In genomic region chr6:132959927-132960326, GRCh38 we compare ENCODE assay signal across 28 cellular contexts.
DNase-seq lines count a peak whose midpoint lies in the region; ATAC-seq, FAIRE-seq and TF ChIP-seq lines count a peak whose summit lies in the region.
"Had no signal": no experiment of that assay in that cellular context is flagged by ENCODE, and none has a peak within 500 bp of the region (broad histone marks: within the 10 kb centered on the region; RNA-seq: fewer than 3 reads in every experiment).

No MANE protein-coding gene starts in this region.

- no peak overlapping the region for H3K27ac Mint-ChIP-seq in activated CD4-positive, alpha-beta T cell treated with anti-CD3 and anti-CD28 coated beads, Interleukin-2, amount 10 ng/mL, durations not matched to agents 24 days and 14 days
- H3K27ac Mint-ChIP-seq: B cell; CD4-positive, alpha-beta T cell had no signal

- no peaks in the 10 kb centered on the region for H3K79me2 ChIP-seq in ACC112 (ENCODE audit: control insufficient read depth, insufficient read depth, low read length, unreplicated experiment)
- no peaks in the 10 kb centered on the region for H3K79me2 ChIP-seq in GM12878 (ENCODE audit: control insufficient read depth, insufficient read depth, low read length)

- H2AFZ ChIP-seq in ACC112 (ENCODE audit: low read length, unreplicated experiment): peak overlapping the region; percentile 28
- H2AFZ ChIP-seq in GM12878 (ENCODE audit: control insufficient read depth, low read depth, low read length): no peak overlapping the region
- H2AFZ ChIP-seq: PC-9 had no signal

- H4K20me1 ChIP-seq in GM12878 (ENCODE audit: control insufficient read depth, insufficient read depth): no peaks in the 10 kb centered on the region

- BruUV-seq in GM12878 (replicated peaks; lab: Mats Ljungman, UMichigan): no TSS peak

- H3K9me3 ChIP-seq in GM12878 (replicated peaks; ENCODE audit: control insufficient read depth, insufficient read depth, low read length): no peaks in the 10 kb centered on the region
- H3K9me3 ChIP-seq: Caco-2, SK-N-SH had no signal

- in situ Hi-C loops in GM12878 (cut with MboI): loop anchor here (5.0 to 10.0 kb wide), 3 partner anchors 123 to 595 kb away; no protein-coding TSS in a partner anchor

- SMC1A ChIA-PET in GM12878 (lab: Charles Lee; ENCODE audit: uncharacterized antibody, unreplicated experiment): no interaction called here

- H3K27me3 Mint-ChIP-seq in activated CD4-positive, alpha-beta T cell treated with anti-CD3 and anti-CD28 coated beads, Interleukin-2, amount 10 ng/mL, durations not matched to agents 24 days and 14 days: peaks cover 41% of the 10 kb centered on the region

- ATAC-seq in GM12878: no peak
- ATAC-seq in GM21723 (IDR thresholded peaks at IDR 0.05; ENCODE audit: unreplicated experiment): no peak
- no peak for ATAC-seq in GM21367 (IDR thresholded peaks at IDR 0.05; ENCODE audit: unreplicated experiment)
- ATAC-seq: HCT116, HepG2, K562 had no signal

- no peak overlapping the region for H3K9ac ChIP-seq in GM12878 (ENCODE audit: control insufficient read depth, insufficient read depth, low read length)
- H3K9ac ChIP-seq: SK-N-SH had no signal

- no peak for TF ChIP-seq RAD21 in GM12878 (IDR thresholded peaks at IDR 0.05; ENCODE audit: insufficient read depth, low read depth, low read length)

- CTCF ChIA-PET in GM12878 (lab: Yijun Ruan, JAX): interaction anchor here (0.6 to 1.8 kb wide), 4 partner anchors 10 to 235 kb away, joined by 3 to 8 read pairs (median 6); no protein-coding TSS in a partner anchor

- RAD21 ChIA-PET in GM12878 (lab: Charles Lee; ENCODE audit: unreplicated experiment): no interaction called here

- H3K27me3 ChIP-seq in ACC112 (ENCODE audit: insufficient read depth, low read length) (no peaks in the 10 kb centered on the region), GM12878 (replicated peaks in 1 of 2; ENCODE audit: control insufficient read depth in 2 of 2, insufficient read depth in 2 of 2, low read length in 1 of 2) (no peaks in the 10 kb centered on the region)

- no peak overlapping the region for H3K27ac ChIP-seq in ACC112 (ENCODE audit: low read depth, low read length)
- no peak overlapping the region for H3K27ac ChIP-seq in GM12878 (ENCODE audit: control insufficient read depth, insufficient read depth)
- H3K27ac ChIP-seq: HL-60, PC-9, RWPE1 had no signal

- no peak for TF ChIP-seq EP300 in GM12878 (IDR thresholded peaks at IDR 0.05; ENCODE audit: borderline replicate concordance in 1 of 2, control insufficient read depth in 1 of 2, low read depth in 2 of 2, low read length in 2 of 2)

- peak; percentile 23 for FAIRE-seq in GM12878 (lab: Jason Lieb, UNC)
- FAIRE-seq: GM12891, H1, HepG2, K562 had no signal

- H3K9me3 Mint-ChIP-seq in activated CD4-positive, alpha-beta T cell treated with anti-CD3 and anti-CD28 coated beads, Interleukin-2, amount 10 ng/mL, durations not matched to agents 24 days and 14 days: peaks cover 7% of the 10 kb centered on the region
- H3K9me3 Mint-ChIP-seq: CD4-positive, alpha-beta T cell had no signal

- POLR2A ChIA-PET in GM12878 (lab: Charles Lee): no interaction called here

- H3K4me2 ChIP-seq in GM12878 (ENCODE audit: control insufficient read depth, insufficient read depth): no peak overlapping the region
- H3K4me2 ChIP-seq: PC-9, SK-N-SH had no signal

- H3K4me3 ChIP-seq in ACC112 (ENCODE audit: low read depth, low read length): no peak overlapping the region
- H3K4me3 ChIP-seq in GM12878: no peak overlapping the region
- H3K4me3 ChIP-seq: K562, PC-9 had no signal

- H3K36me3 ChIP-seq in ACC112 (ENCODE audit: insufficient read depth, low read length) (no peaks in the 10 kb centered on the region), GM12878 (ENCODE audit: control insufficient read depth in 2 of 2, insufficient read depth in 2 of 2, low read length in 1 of 2) (no peaks in the 10 kb centered on the region)

- H3K36me3 Mint-ChIP-seq in activated CD4-positive, alpha-beta T cell treated with anti-CD3 and anti-CD28 coated beads, Interleukin-2, amount 10 ng/mL, durations not matched to agents 24 days and 14 days (ENCODE audit: low read depth): peaks cover 2% of the 10 kb centered on the region

- WGBS in GM12878 (ENCODE audit: insufficient coverage, insufficient replicate concordance, low lambda C conversion rate, missing lambda C conversion rate): 4% methylated on average over 1 of the region's 1 CpG

- peaks cover 18% of the 10 kb centered on the region for H3K4me1 Mint-ChIP-seq in activated CD4-positive, alpha-beta T cell treated with anti-CD3 and anti-CD28 coated beads, Interleukin-2, amount 10 ng/mL, durations not matched to agents 24 days and 14 days

- H3K4me1 ChIP-seq in ACC112 (ENCODE audit: control insufficient read depth, insufficient read depth, low read length, unreplicated experiment): peaks cover 18% of the 10 kb centered on the region
- no peaks in the 10 kb centered on the region; the same call in 1 of the 2 replicates for H3K4me1 ChIP-seq in GM12878 (ENCODE audit: control insufficient read depth, insufficient read depth, low read length)
- H3K4me1 ChIP-seq: Caco-2 had no signal

- no peak for TF ChIP-seq POLR2A in GM12878 (IDR thresholded peaks at IDR 0.05; ENCODE audit: low read depth, low read length)

- TF ChIP-seq CTCF in GM12878 (IDR thresholded peaks at IDR 0.05 in 2 of 3, conservative IDR thresholded peaks at IDR 0.05 in 1 of 3; ENCODE audit: control insufficient read depth in 2 of 3, extremely low read depth in 1 of 3, insufficient read depth in 1 of 3, low read depth in 3 of 3, low read length in 3 of 3): no peak

- DNase-seq in activated CD4-positive, alpha-beta T cell treated with anti-CD3 and anti-CD28 coated beads, Interleukin-2, amount 10 ng/mL, durations not matched to agents 24 days and 14 days: no peak
- DNase-seq in activated CD4-positive, alpha-beta T cell treated with anti-CD3 and anti-CD28 coated beads for 48 hours: no peak
- DNase-seq in MV-4-11 (lab: John Stamatoyannopoulos, UW) (peak; percentile 28), GM12878 (ENCODE audit: low read depth, low spot score) (no peak), NCI-H1436 (lab: John Stamatoyannopoulos, UW) (no peak)
- DNase-seq: Caco-2; CD4-positive, alpha-beta T cell; DND-41; MM.1S; NCI-H1105; NCI-H2029 treated with DMSO at 0.1 percent for 48 hours; NCI-H226; NCI-H524; NCI-H82; SHP77 treated with DMSO at 0.1 percent for 48 hours; SK-N-SH had no signal

- H3K4me3 Mint-ChIP-seq in activated CD4-positive, alpha-beta T cell treated with anti-CD3 and anti-CD28 coated beads, Interleukin-2, amount 10 ng/mL, durations not matched to agents 24 days and 14 days: peak overlapping the region; percentile 33
- H3K4me3 Mint-ChIP-seq: B cell; CD4-positive, alpha-beta T cell had no signal

- intact Hi-C loops in activated CD4-positive, alpha-beta T cell treated with anti-CD3 and anti-CD28 coated beads, Interleukin-2, amount 10 ng/mL, durations not matched to agents 24 days and 14 days (cut with micrococcal nuclease): loop anchor here (5.0 to 10.0 kb wide), 2 partner anchors 135 to 592 kb away; no protein-coding TSS in a partner anchor
- intact Hi-C loops in GM12878 (cut with micrococcal nuclease; ENCODE audit: unreplicated experiment): loop anchor here (5.0 to 10.0 kb wide), 3 partner anchors 82 to 955 kb away; no protein-coding TSS in a partner anchor

TF ChIP-seq in GM12878, 131 proteins besides CTCF, POLR2A, EP300 and RAD21 (continues in another document):
- TF ChIP-seq GATAD2B (conservative IDR thresholded peaks at IDR 0.05; ENCODE audit: low read depth): no peak
- TF ChIP-seq NR2C1 (IDR thresholded peaks at IDR 0.05): no peak
- TF ChIP-seq ZNF274 (IDR thresholded peaks at IDR 0.05; ENCODE audit: insufficient read depth, insufficient read length): no peak
- TF ChIP-seq RAD51 (IDR thresholded peaks at IDR 0.05): no peak
- TF ChIP-seq BHLHE40 (IDR thresholded peaks at IDR 0.05; ENCODE audit: borderline replicate concordance in 1 of 2, low read depth in 2 of 2, low read length in 1 of 2): no peak
- no peak for TF ChIP-seq MEF2B (IDR thresholded peaks at IDR 0.05; ENCODE audit: partially characterized antibody, poor library complexity, severe bottlenecking)
- TF ChIP-seq MYB (IDR thresholded peaks at IDR 0.05; ENCODE audit: borderline replicate concordance, low read depth, low read length): no peak
- no peak for TF ChIP-seq BACH1 (IDR thresholded peaks at IDR 0.05; ENCODE audit: borderline replicate concordance)
- TF ChIP-seq NBN (IDR thresholded peaks at IDR 0.05): no peak
- TF ChIP-seq PML (IDR thresholded peaks at IDR 0.05; ENCODE audit: low read length): no peak
- no peak for TF ChIP-seq CHD4 (IDR thresholded peaks at IDR 0.05)
- TF ChIP-seq, protein P1, sequence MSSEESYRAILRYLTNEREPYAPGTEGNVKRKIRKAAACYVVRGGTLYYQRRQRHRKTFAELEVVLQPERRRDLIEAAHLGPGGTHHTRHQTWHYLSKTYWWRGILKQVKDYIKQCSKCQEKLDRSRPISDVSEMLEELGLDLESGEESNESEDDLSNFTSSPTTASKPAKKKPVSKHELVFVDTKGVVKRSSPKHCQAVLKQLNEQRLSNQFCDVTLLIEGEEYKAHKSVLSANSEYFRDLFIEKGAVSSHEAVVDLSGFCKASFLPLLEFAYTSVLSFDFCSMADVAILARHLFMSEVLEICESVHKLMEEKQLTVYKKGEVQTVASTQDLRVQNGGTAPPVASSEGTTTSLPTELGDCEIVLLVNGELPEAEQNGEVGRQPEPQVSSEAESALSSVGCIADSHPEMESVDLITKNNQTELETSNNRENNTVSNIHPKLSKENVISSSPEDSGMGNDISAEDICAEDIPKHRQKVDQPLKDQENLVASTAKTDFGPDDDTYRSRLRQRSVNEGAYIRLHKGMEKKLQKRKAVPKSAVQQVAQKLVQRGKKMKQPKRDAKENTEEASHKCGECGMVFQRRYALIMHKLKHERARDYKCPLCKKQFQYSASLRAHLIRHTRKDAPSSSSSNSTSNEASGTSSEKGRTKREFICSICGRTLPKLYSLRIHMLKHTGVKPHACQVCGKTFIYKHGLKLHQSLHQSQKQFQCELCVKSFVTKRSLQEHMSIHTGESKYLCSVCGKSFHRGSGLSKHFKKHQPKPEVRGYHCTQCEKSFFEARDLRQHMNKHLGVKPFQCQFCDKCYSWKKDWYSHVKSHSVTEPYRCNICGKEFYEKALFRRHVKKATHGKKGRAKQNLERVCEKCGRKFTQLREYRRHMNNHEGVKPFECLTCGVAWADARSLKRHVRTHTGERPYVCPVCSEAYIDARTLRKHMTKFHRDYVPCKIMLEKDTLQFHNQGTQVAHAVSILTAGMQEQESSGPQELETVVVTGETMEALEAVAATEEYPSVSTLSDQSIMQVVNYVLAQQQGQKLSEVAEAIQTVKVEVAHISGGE (CRISPR knock-in tag; IDR thresholded peaks at IDR 0.05): no peak
- no peak for TF ChIP-seq CREB1 (IDR thresholded peaks at IDR 0.05; ENCODE audit: low read depth)
